8 cellular contexts compared by ENCODE assay signal in genomic region chr22:30325724-30326703, GRCh38. TPM values are rescaled to one million over a fixed set of nuclear protein-coding genes. Genes with fewer than 3 reads are reported as not detected.
DNase-seq lines count a peak whose midpoint lies in the region; ATAC-seq, FAIRE-seq and TF ChIP-seq lines count a peak whose summit lies in the region.

No MANE protein-coding gene starts in this region.

- H3F3A ChIP-seq in OCI-LY1 (ENCODE audit: insufficient read depth, low read length) = no peaks in the 10 kb centered on the region

- in situ Hi-C loops in GM13976 (cut with MboI; ENCODE audit: low sequenced_read_pairs, unreplicated experiment) = no loop called here

- H4K20me1 ChIP-seq in OCI-LY1 (ENCODE audit: insufficient read depth, low read length) = no peaks in the 10 kb centered on the region

- 11 to 19% methylated on average over 33 to 48 of the region's 48 CpGs for WGBS in lung, 2 donors

- H3K9me2 ChIP-seq in OCI-LY1 (ENCODE audit: low read depth, low read length) = no peaks in the 10 kb centered on the region

- no peaks in the 10 kb centered on the region for H3K79me2 ChIP-seq in OCI-LY1 (ENCODE audit: insufficient read depth, low read length)

- no peak for TF ChIP-seq CTCF in GM13976 (IDR thresholded peaks at IDR 0.05; ENCODE audit: borderline replicate concordance, control extremely low read depth, extremely low read depth, insufficient read depth, missing control alignments)
- no peak for TF ChIP-seq CTCF in HEK293 (tag by site-specific recombination; IDR thresholded peaks at IDR 0.05)
- no peak for TF ChIP-seq CTCF in OCI-LY1 (IDR thresholded peaks at IDR 0.05; ENCODE audit: low read length)
- TF ChIP-seq CTCF in choroid plexus epithelial cell (conservative IDR thresholded peaks at IDR 0.05; ENCODE audit: low read depth, low read length) = no peak
- no peak for TF ChIP-seq CTCF in lung (IDR thresholded peaks at IDR 0.05; ENCODE audit: control extremely low read depth, extremely low read depth)

- H3K9me3 ChIP-seq in HEK293 (ENCODE audit: control insufficient read depth, insufficient read depth, low read depth, low read length) (no peaks in the 10 kb centered on the region), OCI-LY1 (ENCODE audit: low read length) (no peaks in the 10 kb centered on the region), lung (ENCODE audit: control insufficient read depth in 2 of 2, insufficient read depth in 1 of 2, low read length in 1 of 2) (no peaks in the 10 kb centered on the region)

- peak overlapping the region; percentile 79 for H3K9ac ChIP-seq in OCI-LY1 (ENCODE audit: low read length)

- H3K27ac ChIP-seq in HEK293 (ENCODE audit: extremely low read depth, low read depth, low read length) = peak overlapping the region; percentile 72; the same call in 1 of the 2 replicates
- no peak overlapping the region for H3K27ac ChIP-seq in OCI-LY1 (ENCODE audit: low read depth, low read length, poor library complexity, severe bottlenecking)
- peak overlapping the region; percentile 79 for H3K27ac ChIP-seq in lung (ENCODE audit: low read depth in 1 of 2, low read length in 1 of 2)

- DNase-seq in GM13976 (ENCODE audit: low spot score) (peak; percentile 59), choroid plexus epithelial cell (ENCODE audit: low read depth) (no peak), lung (ENCODE audit: low spot score) (no peak), urothelium cell line (ENCODE audit: low spot score) (peak; percentile 69), NCI-H2171 (lab: John Stamatoyannopoulos, UW) (no peak), H54 (ENCODE audit: insufficient read length, low spot score) (no peak)

- POLR2A ChIA-PET in HEK293 (lab: Yijun Ruan, JAX) = interaction anchor here (0.6 to 2.6 kb wide), 21 partner anchors 10 to 1058 kb away, joined by 3 to 40 read pairs (median 6); partner anchors contain the start of genes CASTOR1, CCDC157 and SF3A1

- CTCF ChIA-PET in HEK293 (lab: Yijun Ruan, JAX) = interaction anchor here (0.6 to 6.6 kb wide), 5 partner anchors 11 to 62 kb away, joined by 3 to 60 read pairs (median 16); partner anchors contain the start of gene CASTOR1

- peak overlapping the region; percentile 95 for H3K4me2 ChIP-seq in OCI-LY1 (ENCODE audit: low read length)

- FAIRE-seq in urothelium cell line (lab: Jason Lieb, UNC) (peak; percentile 67), H54 (lab: Jason Lieb, UNC) (no peak)

- no peak overlapping the region for H2AFZ ChIP-seq in OCI-LY1 (ENCODE audit: low read length)

- H3K4me3 ChIP-seq in HEK293 (ENCODE audit: low read depth, low read length) (peak overlapping the region; percentile 85), OCI-LY1 (ENCODE audit: low read depth, low read length, poor library complexity, severe bottlenecking) (peak overlapping the region; percentile 93), choroid plexus epithelial cell (ENCODE audit: low read depth, low read length) (peak overlapping the region; percentile 86), lung (peak overlapping the region; percentile 75)

- TF ChIP-seq POLR2A in H54 (IDR thresholded peaks at IDR 0.05; ENCODE audit: low read depth, low read length) = no peak; the same call in 1 of the 2 replicates

- no peak for ATAC-seq in lung (ENCODE audit: insufficient read depth, low FRiP score)

- H3K4me1 ChIP-seq in HEK293 (ENCODE audit: control insufficient read depth, insufficient read depth, low read length) (peaks cover 11% of the 10 kb centered on the region), OCI-LY1 (ENCODE audit: insufficient read depth, low read length, severe bottlenecking) (peaks cover 29% of the 10 kb centered on the region), lung (ENCODE audit: control insufficient read depth in 2 of 2, insufficient read depth in 2 of 2, low read length in 2 of 2) (peaks cover 18 to 22% of the 10 kb centered on the region in 2 donors)

- H3K36me3 ChIP-seq in HEK293 (ENCODE audit: control insufficient read depth in 2 of 2, insufficient read depth in 1 of 2, low read length in 2 of 2) (peaks cover 2 to 30% of the 10 kb centered on the region in 2 experiments; a peak in 2 of 3 replicates), OCI-LY1 (ENCODE audit: insufficient read depth, low read length) (peaks cover 21% of the 10 kb centered on the region), lung (ENCODE audit: control insufficient read depth in 2 of 2, insufficient read depth in 2 of 2, low read length in 2 of 2) (peaks cover 0 to 6% of the 10 kb centered on the region in 2 donors)

- H3K27me3 ChIP-seq in OCI-LY1 (ENCODE audit: insufficient read depth, low read length) (no peaks in the 10 kb centered on the region), lung (ENCODE audit: control insufficient read depth, insufficient read depth) (no peaks in the 10 kb centered on the region)

TF ChIP-seq in HEK293, 187 proteins besides CTCF, POLR2A, EP300 and RAD21 (continues in another document):
- peak; percentile 16 for TF ChIP-seq KLF9 (tag by site-specific recombination; IDR thresholded peaks at IDR 0.05; ENCODE audit: low read depth)
- TF ChIP-seq ZXDB (tag by site-specific recombination; IDR thresholded peaks at IDR 0.05) = peak; percentile 49; the same call in 1 of the 2 replicates
- TF ChIP-seq ZNF596 (tag by site-specific recombination; IDR thresholded peaks at IDR 0.05) = no peak
- no peak for TF ChIP-seq SETDB1 (IDR thresholded peaks at IDR 0.05; ENCODE audit: insufficient read length, low read length)
- TF ChIP-seq ZFP69B (tag by site-specific recombination; IDR thresholded peaks at IDR 0.05) = peak; percentile 82; the same call in 1 of the 2 replicates
- TF ChIP-seq SP2 (tag by site-specific recombination; IDR thresholded peaks at IDR 0.05) = peak; percentile 59
- peak; percentile 31; the same call in 1 of the 2 replicates for TF ChIP-seq KLF1 (tag by site-specific recombination; IDR thresholded peaks at IDR 0.05)
- TF ChIP-seq ZNF518A (tag by site-specific recombination; conservative IDR thresholded peaks at IDR 0.05; ENCODE audit: low read depth) = no peak
- no peak for TF ChIP-seq ZNF558 (tag by site-specific recombination; IDR thresholded peaks at IDR 0.05)
- TF ChIP-seq GLIS2 (tag by site-specific recombination; IDR thresholded peaks at IDR 0.05) = peak; percentile 74
- TF ChIP-seq ZBTB10 (tag by site-specific recombination; IDR thresholded peaks at IDR 0.05) = no peak
- TF ChIP-seq SCRT1 (tag by site-specific recombination; IDR thresholded peaks at IDR 0.05; ENCODE audit: borderline replicate concordance) = peak; percentile 94

RNA-seq across cellular contexts. Expression of gene TBC1D10A, which starts 0.7 kb away (rescaled TPM):
- 10 to 100 TPM; 25.9 to 36.4 TPM for total RNA-seq in lung
- 10 to 100 TPM; 15.0 to 27.3 TPM for polyA plus RNA-seq in lung

RNA-seq across cellular contexts. Expression of gene SF3A1, which starts 30.7 kb away (rescaled TPM):
- total RNA-seq in lung = 100 to 1,000 TPM in 1 of 2 donors, 10 to 100 TPM in 1; 52.8 to 157 TPM
- polyA plus RNA-seq in lung = 10 to 100 TPM; 15.8 to 37.4 TPM

RNA-seq across cellular contexts. Expression of gene CCDC157, which starts 30.8 kb away (rescaled TPM):
- 10 to 100 TPM; 10.9 to 11.9 TPM for total RNA-seq in lung
- 1 to 10 TPM; 4.1 to 6.0 TPM for polyA plus RNA-seq in lung

RNA-seq across cellular contexts. Expression of gene CASTOR1, which starts 36.7 kb away (rescaled TPM):
- 10 to 100 TPM; 12.6 to 26.5 TPM for total RNA-seq in lung
- 10 to 100 TPM; 14.1 to 16.5 TPM for polyA plus RNA-seq in lung

RNA-seq across cellular contexts. Expression of gene OSM, which starts 59.4 kb away (rescaled TPM):
- 1 to 10 TPM; 1.8 to 3.3 TPM for total RNA-seq in lung
- polyA plus RNA-seq in lung = 10 to 100 TPM in 1 of 2 donors, under 1 TPM in 1; 0.57 to 33.2 TPM

Comparison
In these comparisons a context has a peak if more than half of its experiments do, and no peak if none do; other contexts are left out.
1. DNase-seq: peak in GM13976 (single experiment) and urothelium cell line (single experiment); none in choroid plexus epithelial cell (single experiment), lung (single experiment), NCI-H2171 (single experiment) and H54 (single experiment).
2. Peak in every context shown above with its lines, with median percentiles within 50 percentile points of each other: H3K4me3 ChIP-seq.